ENCODE assay signal across 21 cellular contexts in genomic region chr10:18254086-18254485, GRCh38.
"Had no signal": no experiment of that assay in that cellular context is flagged by ENCODE, and none has a peak within 500 bp of the region (broad histone marks: within the 10 kb centered on the region; RNA-seq: fewer than 3 reads in every experiment).

No MANE protein-coding gene starts in this region.

- H3K4me2 ChIP-seq: hepatocyte had no signal

- ATAC-seq: activated CD8-positive, alpha-beta T cell treated with anti-CD3 and anti-CD28 coated beads for 36 hours; activated naive CD4-positive, alpha-beta T cell treated with anti-CD3 and anti-CD28 coated beads, Interleukin-2, amount 50 U/mL, for 72 hours; left ventricle myocardium superior; natural killer cell treated with Interleukin-12 subunit alpha and Interleukin-12 subunit beta and Interleukin-15 and Interleukin-18, amount 100 ng/mL, for 72 hours; pancreas; right cardiac atrium; stimulated activated naive CD8-positive, alpha-beta T cell treated with anti-CD3 and anti-CD28 coated beads, Interleukin-15, Interleukin-2, amounts not matched to agents 100 U/mL and 50 U/mL, for 24 hours; T-cell; upper lobe of right lung had no signal

- H3K27me3 ChIP-seq: adrenal gland, breast epithelium, hepatocyte, pancreas, thyroid gland, upper lobe of right lung had no signal

- H3K9me3 ChIP-seq: adrenal gland, breast epithelium, pancreas, thyroid gland, upper lobe of right lung had no signal

- H3K27ac ChIP-seq: adrenal gland, coronary artery, epithelial cell of prostate, hepatocyte, pancreas, thyroid gland, upper lobe of right lung, WERI-Rb-1 had no signal

- H3K79me2 ChIP-seq: hepatocyte had no signal

- H3K4me3 ChIP-seq: adrenal gland, breast epithelium, coronary artery, hepatocyte, pancreas, thyroid gland, upper lobe of right lung had no signal

- DNase-seq: activated CD4-positive, alpha-beta T cell treated with anti-CD3 and anti-CD28 coated beads, Interleukin-2, amount 10 ng/mL, durations not matched to agents 7 days and 5 days; activated CD4-positive, CD25-positive, alpha-beta regulatory T cell treated with anti-CD3 and anti-CD28 coated beads, Interleukin-2, amount 50 U/mL, for 72 hours; activated CD8-positive, alpha-beta T cell treated with anti-CD3 and anti-CD28 coated beads for 36 hours; adrenal gland; endodermal cell; left ventricle myocardium superior; pancreas; right cardiac atrium; stimulated activated CD4-positive, alpha-beta T cell treated with anti-CD3 and anti-CD28 coated beads, Interleukin-12 subunit alpha, Interleukin-12 subunit beta, amount 100 ng/mL, for 4 hours; stimulated activated CD4-positive, alpha-beta T cell treated with anti-CD3 and anti-CD28 coated beads, Interleukin-4, amount 100 ng/mL, for 4 hours; stimulated activated naive CD8-positive, alpha-beta T cell treated with anti-CD3 and anti-CD28 coated beads, Interleukin-15, Interleukin-2, amounts not matched to agents 100 U/mL and 50 U/mL, for 24 hours; T-cell; thyroid gland; upper lobe of right lung; WERI-Rb-1 had no signal

- H3K36me3 ChIP-seq: adrenal gland, breast epithelium, pancreas, thyroid gland, upper lobe of right lung, WERI-Rb-1 had no signal

- H3K4me1 ChIP-seq: adrenal gland, breast epithelium, pancreas, upper lobe of right lung had no signal

- H2AFZ ChIP-seq: hepatocyte had no signal
